In genomic region chr1:2279210-2279639, GRCh38 we compare ENCODE assay signal across 9 cellular contexts. TPM values are rescaled to one million over a fixed set of nuclear protein-coding genes. Genes with fewer than 3 reads are reported as not detected.
DNase-seq lines count a peak whose midpoint lies in the region; ATAC-seq and TF ChIP-seq lines count a peak whose summit lies in the region.
"Had no signal": no experiment of that assay in that cellular context is flagged by ENCODE, and none has a peak within 500 bp of the region (broad histone marks: within the 10 kb centered on the region; RNA-seq: fewer than 3 reads in every experiment).

No MANE protein-coding gene starts in this region.

- H3K27me3 ChIP-seq in upper lobe of right lung, result no peaks in the 10 kb centered on the region

- no peaks in the 10 kb centered on the region for H3K9me3 Mint-ChIP-seq in activated CD4-positive, alpha-beta memory T cell treated with anti-CD3 and anti-CD28 coated beads for 36 hours
- no peaks in the 10 kb centered on the region for H3K9me3 Mint-ChIP-seq in activated CD4-positive, alpha-beta memory T cell treated with anti-CD3 and anti-CD28 coated beads, Interleukin-2, amount 10 ng/mL, durations not matched to agents 7 days and 5 days

- H3K9me3 ChIP-seq in upper lobe of right lung, result no peaks in the 10 kb centered on the region

- POLR2A ChIA-PET in activated CD4-positive, alpha-beta memory T cell treated with anti-CD3 and anti-CD28 coated beads for 36 hours (lab: Charles Lee), result no interaction called here
- POLR2A ChIA-PET in activated CD4-positive, alpha-beta memory T cell treated with anti-CD3 and anti-CD28 coated beads, Interleukin-2, amount 10 ng/mL, durations not matched to agents 7 days and 5 days (lab: Charles Lee), result no interaction called here

- no peak for TF ChIP-seq CTCF in upper lobe of right lung (IDR thresholded peaks at IDR 0.05)

- peak overlapping the region; percentile 23 for H3K27ac Mint-ChIP-seq in activated CD4-positive, alpha-beta memory T cell treated with anti-CD3 and anti-CD28 coated beads for 36 hours
- H3K27ac Mint-ChIP-seq in activated CD4-positive, alpha-beta memory T cell treated with anti-CD3 and anti-CD28 coated beads, Interleukin-2, amount 10 ng/mL, durations not matched to agents 7 days and 5 days, result no peak overlapping the region

- H3K36me3 Mint-ChIP-seq in activated CD4-positive, alpha-beta memory T cell treated with anti-CD3 and anti-CD28 coated beads for 36 hours, result peaks cover 6% of the 10 kb centered on the region
- peaks cover 36% of the 10 kb centered on the region for H3K36me3 Mint-ChIP-seq in activated CD4-positive, alpha-beta memory T cell treated with anti-CD3 and anti-CD28 coated beads, Interleukin-2, amount 10 ng/mL, durations not matched to agents 7 days and 5 days (ENCODE audit: low read depth)

- intact Hi-C loops in activated CD4-positive, alpha-beta memory T cell treated with anti-CD3 and anti-CD28 coated beads for 36 hours (cut with micrococcal nuclease), result no loop called here
- intact Hi-C loops in upper lobe of right lung (cut with DNase I), result no loop called here

- DNase-seq in activated CD4-positive, alpha-beta memory T cell treated with anti-CD3 and anti-CD28 coated beads for 36 hours, result no peak
- DNase-seq in activated CD4-positive, alpha-beta memory T cell treated with anti-CD3 and anti-CD28 coated beads, Interleukin-2, amount 10 ng/mL, durations not matched to agents 7 days and 5 days, result no peak
- DNase-seq in midbrain (lab: John Stamatoyannopoulos, UW), result peak; percentile 24
- peak; percentile 81 for DNase-seq in upper lobe of right lung
- no peak for DNase-seq in DMS 273 treated with DMSO at 0.1 percent for 48 hours (lab: John Stamatoyannopoulos, UW)
- no peak for DNase-seq in NCI-H2196 treated with DMSO at 0.1 percent for 48 hours (lab: John Stamatoyannopoulos, UW; ENCODE audit: unreplicated experiment)
- DNase-seq in stimulated activated CD4-positive, alpha-beta T cell treated with anti-CD3 and anti-CD28 coated beads, Interleukin-4, amount 100 ng/mL, for 4 hours, result no peak

- ATAC-seq in esophagus mucosa (peak; percentile 19), upper lobe of right lung (peak; percentile 66)

- peak overlapping the region; percentile 78 for H3K27ac ChIP-seq in upper lobe of right lung
- H3K27ac ChIP-seq: C4-2B had no signal

- H3K4me1 ChIP-seq in upper lobe of right lung, result peaks cover 65% of the 10 kb centered on the region

- H3K4me3 ChIP-seq in upper lobe of right lung, result no peak overlapping the region

- H3K27me3 Mint-ChIP-seq in activated CD4-positive, alpha-beta memory T cell treated with anti-CD3 and anti-CD28 coated beads for 36 hours, result no peaks in the 10 kb centered on the region
- H3K27me3 Mint-ChIP-seq in activated CD4-positive, alpha-beta memory T cell treated with anti-CD3 and anti-CD28 coated beads, Interleukin-2, amount 10 ng/mL, durations not matched to agents 7 days and 5 days, result no peaks in the 10 kb centered on the region

- CTCF ChIA-PET in activated CD4-positive, alpha-beta memory T cell treated with anti-CD3 and anti-CD28 coated beads for 36 hours (lab: Charles Lee), result no interaction called here
- CTCF ChIA-PET in activated CD4-positive, alpha-beta memory T cell treated with anti-CD3 and anti-CD28 coated beads, Interleukin-2, amount 10 ng/mL, durations not matched to agents 7 days and 5 days (lab: Charles Lee), result interaction anchor here (0.6 kb wide), 1 partner anchor 32 kb away, joined by 3 read pairs; no protein-coding TSS in a partner anchor

- H3K4me1 Mint-ChIP-seq in activated CD4-positive, alpha-beta memory T cell treated with anti-CD3 and anti-CD28 coated beads for 36 hours (ENCODE audit: low read depth), result peaks cover 35% of the 10 kb centered on the region
- peaks cover 19% of the 10 kb centered on the region for H3K4me1 Mint-ChIP-seq in activated CD4-positive, alpha-beta memory T cell treated with anti-CD3 and anti-CD28 coated beads, Interleukin-2, amount 10 ng/mL, durations not matched to agents 7 days and 5 days

- H3K4me3 Mint-ChIP-seq in activated CD4-positive, alpha-beta memory T cell treated with anti-CD3 and anti-CD28 coated beads for 36 hours, result no peak overlapping the region
- no peak overlapping the region for H3K4me3 Mint-ChIP-seq in activated CD4-positive, alpha-beta memory T cell treated with anti-CD3 and anti-CD28 coated beads, Interleukin-2, amount 10 ng/mL, durations not matched to agents 7 days and 5 days

- peaks cover 6% of the 10 kb centered on the region for H3K36me3 ChIP-seq in upper lobe of right lung

RNA-seq across cellular contexts. Expression of gene SKI, which starts 51.1 kb away (rescaled TPM):
- 10 to 100 TPM; 28.3 to 28.9 TPM for total RNA-seq in activated CD4-positive, alpha-beta memory T cell treated with anti-CD3 and anti-CD28 coated beads for 36 hours
- total RNA-seq in activated CD4-positive, alpha-beta memory T cell treated with anti-CD3 and anti-CD28 coated beads, Interleukin-2, amount 10 ng/mL, durations not matched to agents 7 days and 5 days, result 10 to 100 TPM; 58.0 to 61.5 TPM
- total RNA-seq in esophagus mucosa (21.6 TPM), upper lobe of right lung (89.6 TPM)

Comparison
In these comparisons a context has a peak if more than half of its experiments do, and no peak if none do; other contexts are left out.
1. DNase-seq: peak in midbrain (single experiment) and upper lobe of right lung (single experiment); none in activated CD4-positive, alpha-beta memory T cell treated with anti-CD3 and anti-CD28 coated beads for 36 hours (single experiment), activated CD4-positive, alpha-beta memory T cell treated with anti-CD3 and anti-CD28 coated beads, Interleukin-2, amount 10 ng/mL, durations not matched to agents 7 days and 5 days (single experiment), DMS 273 treated with DMSO at 0.1 percent for 48 hours (single experiment), NCI-H2196 treated with DMSO at 0.1 percent for 48 hours (single experiment) and stimulated activated CD4-positive, alpha-beta T cell treated with anti-CD3 and anti-CD28 coated beads, Interleukin-4, amount 100 ng/mL, for 4 hours (0 of 2).